2 cellular contexts compared by ENCODE assay signal in the genomic region with DNA sequence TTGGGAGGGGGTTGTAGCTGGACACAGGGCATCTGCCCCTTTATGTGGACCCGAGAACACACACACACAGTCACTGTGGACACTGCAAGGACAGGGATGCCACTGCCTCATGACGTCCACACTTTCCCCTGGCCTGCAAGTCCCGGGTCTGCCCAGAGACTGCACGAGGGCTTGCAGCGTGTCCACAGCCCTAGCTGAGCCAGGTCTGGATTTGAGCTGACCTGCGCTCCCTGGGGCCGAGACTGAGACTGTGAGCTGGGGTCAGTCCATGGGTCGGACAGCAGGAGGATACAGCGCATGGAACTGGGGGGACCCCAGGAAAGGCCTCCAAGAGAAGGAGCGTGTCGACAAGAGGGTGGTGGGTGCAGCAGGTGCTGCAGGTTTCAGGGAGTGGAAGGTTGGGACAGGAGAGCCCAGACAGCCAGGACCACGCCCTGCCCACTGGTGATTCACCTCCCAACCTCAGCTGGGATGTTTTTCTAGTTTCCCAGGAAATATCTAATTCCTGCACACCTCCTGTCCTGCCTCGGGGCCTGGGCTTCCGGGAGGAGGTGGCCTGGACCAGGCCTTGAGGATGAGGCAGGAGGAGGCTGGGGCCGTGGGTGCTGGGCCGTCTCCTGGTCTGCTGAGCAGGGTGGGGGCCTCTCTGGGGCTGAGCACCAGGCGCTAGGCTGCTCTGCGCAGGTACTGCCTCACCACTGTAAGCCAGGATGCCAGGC.
TF ChIP-seq lines count a peak whose summit lies in the region.

No MANE protein-coding gene starts in this region.

TF ChIP-seq in A549, 52 proteins besides CTCF, POLR2A, EP300 and RAD21:
- no peak for TF ChIP-seq FOSL2 (IDR thresholded peaks at IDR 0.05)
- peak; percentile 16; the same call in 1 of the 2 replicates for TF ChIP-seq FOSL2 (CRISPR knock-in tag; IDR thresholded peaks at IDR 0.05)
- TF ChIP-seq, protein P1, sequence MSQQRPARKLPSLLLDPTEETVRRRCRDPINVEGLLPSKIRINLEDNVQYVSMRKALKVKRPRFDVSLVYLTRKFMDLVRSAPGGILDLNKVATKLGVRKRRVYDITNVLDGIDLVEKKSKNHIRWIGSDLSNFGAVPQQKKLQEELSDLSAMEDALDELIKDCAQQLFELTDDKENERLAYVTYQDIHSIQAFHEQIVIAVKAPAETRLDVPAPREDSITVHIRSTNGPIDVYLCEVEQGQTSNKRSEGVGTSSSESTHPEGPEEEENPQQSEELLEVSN (IDR thresholded peaks at IDR 0.05; ENCODE audit: borderline replicate concordance, low read depth): no peak
- TF ChIP-seq KDM5A (IDR thresholded peaks at IDR 0.05): no peak
- TF ChIP-seq NFE2L2 (conservative IDR thresholded peaks at IDR 0.05; ENCODE audit: low read length): no peak
- TF ChIP-seq, protein P2, sequence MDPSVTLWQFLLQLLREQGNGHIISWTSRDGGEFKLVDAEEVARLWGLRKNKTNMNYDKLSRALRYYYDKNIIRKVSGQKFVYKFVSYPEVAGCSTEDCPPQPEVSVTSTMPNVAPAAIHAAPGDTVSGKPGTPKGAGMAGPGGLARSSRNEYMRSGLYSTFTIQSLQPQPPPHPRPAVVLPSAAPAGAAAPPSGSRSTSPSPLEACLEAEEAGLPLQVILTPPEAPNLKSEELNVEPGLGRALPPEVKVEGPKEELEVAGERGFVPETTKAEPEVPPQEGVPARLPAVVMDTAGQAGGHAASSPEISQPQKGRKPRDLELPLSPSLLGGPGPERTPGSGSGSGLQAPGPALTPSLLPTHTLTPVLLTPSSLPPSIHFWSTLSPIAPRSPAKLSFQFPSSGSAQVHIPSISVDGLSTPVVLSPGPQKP (IDR thresholded peaks at IDR 0.05; ENCODE audit: low read depth, low read length): no peak
- peak; percentile 55 for TF ChIP-seq ZFP36 (IDR thresholded peaks at IDR 0.05; ENCODE audit: borderline replicate concordance, partially characterized antibody)
- no peak for TF ChIP-seq HOXA7 (CRISPR knock-in tag; IDR thresholded peaks at IDR 0.05)

TF ChIP-seq in IMR-90, 13 proteins besides CTCF, POLR2A, EP300 and RAD21:
- TF ChIP-seq RFX5 (IDR thresholded peaks at IDR 0.05; ENCODE audit: low read depth, low read length) (no peak), SMC3 (IDR thresholded peaks at IDR 0.05; ENCODE audit: low read depth, low read length) (no peak), BHLHE40 (IDR thresholded peaks at IDR 0.05; ENCODE audit: low read depth, low read length) (no peak), MAFK (IDR thresholded peaks at IDR 0.05; ENCODE audit: low read depth, low read length) (no peak), MAZ (IDR thresholded peaks at IDR 0.05; ENCODE audit: borderline replicate concordance, low read depth, low read length) (no peak), MXI1 (IDR thresholded peaks at IDR 0.05; ENCODE audit: borderline replicate concordance, low read depth, low read length) (no peak), CHD1 (IDR thresholded peaks at IDR 0.05; ENCODE audit: low read depth, low read length) (no peak)
- TF ChIP-seq, protein P3, sequence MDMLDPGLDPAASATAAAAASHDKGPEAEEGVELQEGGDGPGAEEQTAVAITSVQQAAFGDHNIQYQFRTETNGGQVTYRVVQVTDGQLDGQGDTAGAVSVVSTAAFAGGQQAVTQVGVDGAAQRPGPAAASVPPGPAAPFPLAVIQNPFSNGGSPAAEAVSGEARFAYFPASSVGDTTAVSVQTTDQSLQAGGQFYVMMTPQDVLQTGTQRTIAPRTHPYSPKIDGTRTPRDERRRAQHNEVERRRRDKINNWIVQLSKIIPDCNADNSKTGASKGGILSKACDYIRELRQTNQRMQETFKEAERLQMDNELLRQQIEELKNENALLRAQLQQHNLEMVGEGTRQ (IDR thresholded peaks at IDR 0.05; ENCODE audit: low read depth, low read length): no peak
TF ChIP-seq in IMR-90: peak in this region for 0.
